ENCODE assay signal across 28 cellular contexts in genomic region chr15:95680693-95681092, GRCh38.
"Had no signal": no experiment of that assay in that cellular context is flagged by ENCODE, and none has a peak within 500 bp of the region (broad histone marks: within the 10 kb centered on the region; RNA-seq: fewer than 3 reads in every experiment).

No MANE protein-coding gene starts in this region.

- H3K27ac ChIP-seq: breast epithelium, pancreas, prostate gland, sigmoid colon, suprapubic skin, transverse colon had no signal

- H3K4me3 ChIP-seq: breast epithelium, pancreas, prostate gland, sigmoid colon, smooth muscle cell, stomach, suprapubic skin, transverse colon had no signal

- H3K27ac Mint-ChIP-seq: activated CD4-positive, alpha-beta memory T cell treated with anti-CD3 and anti-CD28 coated beads for 36 hours; endodermal cell; nephron progenitor cell; stimulated activated memory B cell treated with anti-CD40 and anti-IgM and Interleukin-4, amounts not matched to agents 10 μg/mL and 1 μg/mL and 100 μg/mL, for 72 hours had no signal

- H3K4me2 ChIP-seq: smooth muscle cell had no signal

- DNase-seq: activated CD4-positive, alpha-beta memory T cell treated with anti-CD3 and anti-CD28 coated beads for 36 hours; activated CD4-positive, alpha-beta T cell treated with anti-CD3 and anti-CD28 coated beads for 48 hours; activated CD8-positive, alpha-beta memory T cell treated with anti-CD3 and anti-CD28 coated beads, Interleukin-2, amount 50 U/mL, for 4 hours; activated gamma-delta T cell treated with Interleukin-2 at 50 U/mL for 16 hours; activated naive CD4-positive, alpha-beta T cell treated with anti-CD3 and anti-CD28 coated beads, Interleukin-2, amount 50 U/mL, for 16 hours; activated T-cell treated with anti-CD3 and anti-CD28 coated beads, Interleukin-2, amount 50 U/mL, for 1 hour; amniotic stem cell; central memory CD4-positive, alpha-beta T cell; endodermal cell; islet precursor cell; left cardiac atrium; mammary epithelial cell; naive B cell; nephron progenitor cell; pancreas; retina; sigmoid colon; stimulated activated CD4-positive, alpha-beta T cell treated with anti-CD3 and anti-CD28 coated beads, Interleukin-1b, Interleukin-23, amount 100 ng/mL, for 48 hours; stimulated activated CD4-positive, alpha-beta T cell treated with anti-CD3 and anti-CD28 coated beads, Interleukin-4, amount 100 ng/mL, for 4 hours; stimulated activated CD8-positive, alpha-beta memory T cell treated with anti-CD3 and anti-CD28 coated beads, Interleukin-4, amount 100 ng/mL, for 48 hours; stomach; transverse colon had no signal

- H3K9me3 ChIP-seq: breast epithelium, pancreas, prostate gland, sigmoid colon, stomach, suprapubic skin, transverse colon had no signal

- H3K27me3 ChIP-seq: breast epithelium, pancreas, sigmoid colon, stomach, suprapubic skin, transverse colon had no signal

- H3K36me3 ChIP-seq: breast epithelium, pancreas, prostate gland, sigmoid colon, stomach, suprapubic skin, transverse colon had no signal

- H3K4me1 ChIP-seq: breast epithelium, pancreas, prostate gland, sigmoid colon, suprapubic skin, transverse colon had no signal

- H3K9me3 Mint-ChIP-seq: endodermal cell; stimulated activated memory B cell treated with anti-CD40 and anti-IgM and Interleukin-4, amounts not matched to agents 10 μg/mL and 1 μg/mL and 100 μg/mL, for 72 hours had no signal

- H3K4me3 Mint-ChIP-seq: activated CD4-positive, alpha-beta memory T cell treated with anti-CD3 and anti-CD28 coated beads for 36 hours; endodermal cell; naive B cell; nephron progenitor cell; stimulated activated memory B cell treated with anti-CD40 and anti-IgM and Interleukin-4, amounts not matched to agents 10 μg/mL and 1 μg/mL and 100 μg/mL, for 72 hours had no signal

- H3K4me1 Mint-ChIP-seq: endodermal cell; naive B cell; stimulated activated memory B cell treated with anti-CD40 and anti-IgM and Interleukin-4, amounts not matched to agents 10 μg/mL and 1 μg/mL and 100 μg/mL, for 72 hours had no signal

- ATAC-seq: esophagus mucosa; left cardiac atrium; pancreas; stimulated activated memory B cell treated with anti-CD40 and anti-IgM and Interleukin-4, amounts not matched to agents 10 μg/mL and 1 μg/mL and 100 μg/mL, for 72 hours had no signal

- H3K27me3 Mint-ChIP-seq: activated CD4-positive, alpha-beta memory T cell treated with anti-CD3 and anti-CD28 coated beads for 36 hours; naive B cell; stimulated activated memory B cell treated with anti-CD40 and anti-IgM and Interleukin-4, amounts not matched to agents 10 μg/mL and 1 μg/mL and 100 μg/mL, for 72 hours had no signal

- H3K36me3 Mint-ChIP-seq: activated CD4-positive, alpha-beta memory T cell treated with anti-CD3 and anti-CD28 coated beads for 36 hours; naive B cell; stimulated activated memory B cell treated with anti-CD40 and anti-IgM and Interleukin-4, amounts not matched to agents 10 μg/mL and 1 μg/mL and 100 μg/mL, for 72 hours had no signal
